ENCODE assay signal across 8 cellular contexts in genomic region chr13:30616927-30617314, GRCh38. TPM values are rescaled to one million over a fixed set of nuclear protein-coding genes. Genes with fewer than 3 reads are reported as not detected.
A peak's percentile ranks its signal among the peaks of the same experiment; 100 is the strongest.
DNase-seq lines count a peak whose midpoint lies in the region; ATAC-seq and TF ChIP-seq lines count a peak whose summit lies in the region.

No MANE protein-coding gene starts in this region.

- peaks cover 61% of the 10 kb centered on the region for H3K79me2 ChIP-seq in SU-DHL-6 (ENCODE audit: insufficient read depth, low read length)

- H3K9me2 ChIP-seq in SU-DHL-6 (replicated peaks; ENCODE audit: insufficient read depth, low read length), result no peaks in the 10 kb centered on the region

- peaks cover 19% of the 10 kb centered on the region; the same call in 1 of the 2 replicates for H4K20me1 ChIP-seq in SU-DHL-6 (ENCODE audit: low read depth, low read length)

- peak overlapping the region; percentile 82 for H3K4me3 ChIP-seq in AG04450 (ENCODE audit: low read depth, low read length)
- H3K4me3 ChIP-seq in GM12865 (ENCODE audit: low read depth, low read length), result peak overlapping the region; percentile 81
- H3K4me3 ChIP-seq in SU-DHL-6 (ENCODE audit: insufficient read depth, low read length, poor library complexity, severe bottlenecking), result peak overlapping the region; percentile 79
- H3K4me3 ChIP-seq in dorsolateral prefrontal cortex, result peak overlapping the region; percentile 62 to 99 (median 88)

- H3K36me3 ChIP-seq in SU-DHL-6 (ENCODE audit: low read length), result 0 out of 2 replicates have a peak, but pooled peaks cover 1% of the 10 kb centered on the region

- CTCF ChIA-PET in AG04450 (lab: Charles Lee), result interaction anchor here (0.6 to 3.2 kb wide), 5 partner anchors 47 to 484 kb away, joined by 3 to 14 read pairs (median 3); no protein-coding TSS in a partner anchor

- POLR2A ChIA-PET in AG04450 (lab: Yijun Ruan, JAX), result interaction anchor here (0.6 to 2.9 kb wide), 15 partner anchors 124 to 474 kb away, joined by 3 to 18 read pairs (median 4); partner anchors contain the start of genes HMGB1 and UBE2L5

- H3K4me2 ChIP-seq in SU-DHL-6 (ENCODE audit: low read depth, low read length, poor library complexity, severe bottlenecking), result peak overlapping the region; percentile 93

- peak overlapping the region; percentile 38 for H2AFZ ChIP-seq in SU-DHL-6 (ENCODE audit: low read depth, low read length, severe bottlenecking)

- H3K9ac ChIP-seq in SU-DHL-6 (ENCODE audit: low read length), result peak overlapping the region; percentile 87

- intact Hi-C loops in dorsolateral prefrontal cortex (cut with DNase I), result loop anchor here (1.0 to 10.0 kb wide), 9 partner anchors 58 to 545 kb away; partner anchors contain the start of genes HSPH1 (in 2 of the 2), KATNAL1 (in 1 of the 2) and UBE2L5 (in 1 of the 2)

- H3K27me3 ChIP-seq in AG04450 (ENCODE audit: control insufficient read depth, insufficient read depth, low read length), result no peaks in the 10 kb centered on the region
- H3K27me3 ChIP-seq in SU-DHL-6 (ENCODE audit: low read length), result no peaks in the 10 kb centered on the region
- H3K27me3 ChIP-seq in dorsolateral prefrontal cortex, result no peaks in the 10 kb centered on the region

- H3K27ac ChIP-seq in AG04450 (ENCODE audit: low read depth, low read length), result peak overlapping the region; percentile 99
- H3K27ac ChIP-seq in SU-DHL-6 (ENCODE audit: low read depth, low read length), result peak overlapping the region; percentile 88
- H3K27ac ChIP-seq in dorsolateral prefrontal cortex, result peak overlapping the region; percentile 97 to 100 (median 100)

- DNase-seq in AG04450 (ENCODE audit: low read depth, low spot score) (peak; percentile 46), GM12865 (ENCODE audit: low read depth) (peak; percentile 83), NCI-H128 (lab: John Stamatoyannopoulos, UW; ENCODE audit: unreplicated experiment) (peak; percentile 76), dorsolateral prefrontal cortex (peak in 8 of 10 donors; percentile 47 to 84 (median 66)), left lobe of liver (ENCODE audit: low spot score) (peak; percentile 80)
- no peak for DNase-seq in stimulated activated naive CD8-positive, alpha-beta T cell treated with anti-CD3 and anti-CD28 coated beads, Interleukin-15, Interleukin-2, amounts not matched to agents 100 U/mL and 50 U/mL, for 24 hours

- H3K9me3 ChIP-seq in AG04450 (ENCODE audit: control insufficient read depth, insufficient read depth, low read length), result no peaks in the 10 kb centered on the region
- H3K9me3 ChIP-seq in SU-DHL-6 (ENCODE audit: insufficient read depth, low read length), result no peaks in the 10 kb centered on the region

- ATAC-seq in HG02840 (IDR thresholded peaks at IDR 0.05; ENCODE audit: low FRiP score, unreplicated experiment) (peak; percentile 21), left lobe of liver (peak; percentile 53)
- peak; percentile 40 for ATAC-seq in stimulated activated naive CD8-positive, alpha-beta T cell treated with anti-CD3 and anti-CD28 coated beads, Interleukin-15, Interleukin-2, amounts not matched to agents 100 U/mL and 50 U/mL, for 24 hours

- TF ChIP-seq CTCF in AG04450 (IDR thresholded peaks at IDR 0.05; ENCODE audit: low read depth, low read length), result no peak
- TF ChIP-seq CTCF in GM12865 (IDR thresholded peaks at IDR 0.05; ENCODE audit: insufficient read depth, low read depth, low read length, missing control alignments), result no peak
- no peak for TF ChIP-seq CTCF in SU-DHL-6 (IDR thresholded peaks at IDR 0.05; ENCODE audit: insufficient read depth, low read length, poor library complexity, severe bottlenecking)
- peak in 8 of 56 donors; percentile 3 to 19 (median 14) for TF ChIP-seq CTCF in dorsolateral prefrontal cortex (IDR thresholded peaks at IDR 0.05 in 54 of 56, conservative IDR thresholded peaks at IDR 0.05 in 2 of 56; ENCODE audit: low read depth in 1 of 56, partially characterized antibody in 56 of 56)

- peaks cover 7% of the 10 kb centered on the region; the same call in 1 of the 2 replicates for H3F3A ChIP-seq in SU-DHL-6 (ENCODE audit: insufficient read depth)

RNA-seq across cellular contexts. Expression of gene USPL1, which starts 0.8 kb away (rescaled TPM):
- polyA plus RNA-seq in AG04450 (2011; rRNA removed), result 16.7 and 24.1 TPM in 2 replicates
- polyA minus RNA-seq in AG04450 (2011; rRNA and poly(A)+ RNA removed), result 9.7 and 16.9 TPM in 2 replicates
- total RNA-seq in dorsolateral prefrontal cortex, result 10 to 100 TPM; 14.6 to 43.5 (median 21.5) TPM
- 7.4 TPM for total RNA-seq in left lobe of liver
